8 cellular contexts compared by ENCODE assay signal in the genomic region with DNA sequence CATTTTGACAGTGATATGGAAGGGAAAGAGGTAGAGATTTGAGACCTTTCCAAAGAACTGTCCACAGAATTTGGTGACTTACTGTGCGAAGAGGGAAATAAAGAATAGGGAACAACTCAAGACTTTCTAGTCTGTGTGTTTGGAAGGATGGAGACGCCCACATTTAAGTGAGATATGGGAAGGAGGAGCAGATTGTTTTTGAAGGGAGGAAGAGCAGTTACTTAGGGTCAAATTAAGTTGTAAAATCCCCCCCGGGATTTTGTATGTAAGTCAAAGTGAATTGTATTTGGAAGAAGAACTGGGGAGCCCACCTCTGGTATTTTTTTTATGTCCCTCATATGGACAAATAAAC. TPM values are rescaled to one million over a fixed set of nuclear protein-coding genes. Genes with fewer than 3 reads are reported as not detected.
DNase-seq lines count a peak whose midpoint lies in the region; ATAC-seq, FAIRE-seq and TF ChIP-seq lines count a peak whose summit lies in the region.

No MANE protein-coding gene starts in this region.

- TF ChIP-seq EP300 in H1 (IDR thresholded peaks at IDR 0.05; ENCODE audit: borderline replicate concordance in 1 of 2, low read depth in 2 of 2, low read length in 2 of 2), result no peak

- no peak overlapping the region for H3K4ac ChIP-seq in H1 (replicated peaks; ENCODE audit: insufficient read length, low read depth, low read length)

- H3F3A ChIP-seq in Loucy (ENCODE audit: low read depth), result no peaks in the 10 kb centered on the region

- H2BK20ac ChIP-seq in H1 (ENCODE audit: low read length), result no peak overlapping the region

- peaks cover 15% of the 10 kb centered on the region for H3K36me3 Mint-ChIP-seq in effector memory CD8-positive, alpha-beta T cell (ENCODE audit: insufficient read depth)

- no peak overlapping the region for H3K4me3 Mint-ChIP-seq in effector memory CD8-positive, alpha-beta T cell

- no peak for TF ChIP-seq POLR2A in H1 (IDR thresholded peaks at IDR 0.05; ENCODE audit: control extremely low read depth in 1 of 2, low read depth in 2 of 2, low read length in 2 of 2)

- no peak for TF ChIP-seq CTCF in BE2C (IDR thresholded peaks at IDR 0.05; ENCODE audit: low read depth, low read length)
- no peak for TF ChIP-seq CTCF in Loucy (conservative IDR thresholded peaks at IDR 0.05; ENCODE audit: low read length)
- no peak for TF ChIP-seq CTCF in H1 (IDR thresholded peaks at IDR 0.05; ENCODE audit: control extremely low read depth in 1 of 3, insufficient read depth in 1 of 3, low read depth in 1 of 3, low read length in 3 of 3)
- TF ChIP-seq CTCF in neutrophil (IDR thresholded peaks at IDR 0.05), result no peak

- H2BK5ac ChIP-seq in H1 (ENCODE audit: low read depth, low read length), result no peak overlapping the region

- no peak overlapping the region for H3K56ac ChIP-seq in H1 (replicated peaks; ENCODE audit: insufficient read length, low read depth, low read length)

- H3K27me3 ChIP-seq in BE2C, result no peaks in the 10 kb centered on the region
- no peaks in the 10 kb centered on the region for H3K27me3 ChIP-seq in Loucy (ENCODE audit: insufficient read depth, low read length, poor library complexity, severe bottlenecking)
- H3K27me3 ChIP-seq in H1 (replicated peaks in 1 of 4; ENCODE audit: control insufficient read depth in 3 of 4, extremely low read depth in 1 of 4, insufficient read depth in 3 of 4, low read length in 3 of 4), result no peaks in the 10 kb centered on the region
- no peaks in the 10 kb centered on the region for H3K27me3 ChIP-seq in neutrophil

- TF ChIP-seq RAD21 in H1 (IDR thresholded peaks at IDR 0.05 in 1 of 2, conservative IDR thresholded peaks at IDR 0.05 in 1 of 2; ENCODE audit: low read depth in 2 of 2, low read length in 2 of 2), result no peak

- H3K79me1 ChIP-seq in H1 (ENCODE audit: low read depth, low read length), result peaks cover 1% of the 10 kb centered on the region; the same call in 1 of the 2 replicates

- no peaks in the 10 kb centered on the region for H3K9me2 ChIP-seq in Loucy (replicated peaks; ENCODE audit: low read depth, low read length)

- H3K9me3 ChIP-seq in BE2C (no peaks in the 10 kb centered on the region), Loucy (ENCODE audit: insufficient read depth, low read depth, low read length) (no peaks in the 10 kb centered on the region), H1 (ENCODE audit: insufficient read depth in 2 of 2, low read depth in 1 of 2, low read length in 1 of 2) (no peaks in the 10 kb centered on the region), neutrophil (no peaks in the 10 kb centered on the region)

- H3K4me2 ChIP-seq in Loucy (ENCODE audit: low read depth, low read length, poor library complexity, severe bottlenecking), result peak overlapping the region; percentile 98
- H3K4me2 ChIP-seq in H1 (ENCODE audit: insufficient read depth in 1 of 2, low read depth in 2 of 2, low read length in 2 of 2), result peak overlapping the region; percentile 89 to 91

- no peak overlapping the region for H4K5ac ChIP-seq in H1 (ENCODE audit: insufficient read length, low read depth, low read length)

- H2AK5ac ChIP-seq in H1 (ENCODE audit: low read depth, low read length), result no peak overlapping the region

- H3K23ac ChIP-seq in H1 (ENCODE audit: insufficient read length), result no peak overlapping the region

- H3K27me3 Mint-ChIP-seq in effector memory CD8-positive, alpha-beta T cell, result no peaks in the 10 kb centered on the region

- no peak overlapping the region for H3K27ac Mint-ChIP-seq in effector memory CD8-positive, alpha-beta T cell

- H3K9me3 Mint-ChIP-seq in effector memory CD8-positive, alpha-beta T cell, result no peaks in the 10 kb centered on the region

- peak overlapping the region; percentile 91 for H3K9ac ChIP-seq in Loucy (ENCODE audit: low read depth, low read length, poor library complexity, severe bottlenecking)
- peak overlapping the region in 2 of 4 experiments; percentile 19 to 44; a peak in 3 of 7 replicates for H3K9ac ChIP-seq in H1 (replicated peaks in 1 of 4; ENCODE audit: extremely low read depth in 1 of 4, low read depth in 3 of 4, low read length in 3 of 4)

- ATAC-seq in effector memory CD8-positive, alpha-beta T cell (replicated peaks), result no peak
- ATAC-seq in HG03439 (IDR thresholded peaks at IDR 0.05; ENCODE audit: unreplicated experiment), result no peak
- ATAC-seq in GM19463 (IDR thresholded peaks at IDR 0.05; ENCODE audit: unreplicated experiment), result no peak

- peaks cover 16 to 29% of the 10 kb centered on the region in 2 donors for H3K4me1 Mint-ChIP-seq in effector memory CD8-positive, alpha-beta T cell (ENCODE audit: low read depth in 2 of 2)

- H2AFZ ChIP-seq in Loucy (ENCODE audit: low read length), result no peak overlapping the region
- H2AFZ ChIP-seq in H1 (ENCODE audit: low read length), result no peak overlapping the region

- H2BK12ac ChIP-seq in H1 (ENCODE audit: low read depth, low read length), result no peak overlapping the region

- POLR2A ChIA-PET in H1 (lab: Charles Lee; ENCODE audit: partially characterized antibody), result interaction anchor here (1.4 kb wide), 2 partner anchors 12 to 18 kb away, joined by 4 to 5 read pairs; no protein-coding TSS in a partner anchor

- H3K4me3 ChIP-seq in BE2C (ENCODE audit: low read depth, low read length) (peak overlapping the region; percentile 95), Loucy (ENCODE audit: low read length, poor library complexity, severe bottlenecking) (peak overlapping the region; percentile 94), H1 (ENCODE audit: extremely low read depth in 1 of 4, insufficient read depth in 2 of 4, low read depth in 3 of 4, low read length in 4 of 4) (peak overlapping the region; percentile 91 to 97 (median 94); a peak in 7 of 8 replicates), neutrophil (ENCODE audit: low read depth in 1 of 2, low read length in 1 of 2) (peak overlapping the region; percentile 90 to 98)

- no peak for FAIRE-seq in H1 (lab: Jason Lieb, UNC)

- CTCF ChIA-PET in H1 (lab: Charles Lee; ENCODE audit: partially characterized antibody), result interaction anchor here (1.1 kb wide), 1 partner anchor 92 kb away, joined by 3 read pairs; no protein-coding TSS in a partner anchor

- H3K79me2 ChIP-seq in Loucy (ENCODE audit: insufficient read depth, low read length) (peaks cover 87% of the 10 kb centered on the region), H1 (ENCODE audit: control insufficient read depth in 1 of 2, insufficient read depth in 2 of 2, low read length in 2 of 2) (peaks cover 16 to 86% of the 10 kb centered on the region in 2 experiments)

- no peak overlapping the region for H4K8ac ChIP-seq in H1 (ENCODE audit: extremely low read depth, insufficient read depth, low read length)

- no peak overlapping the region for H3K14ac ChIP-seq in H1 (ENCODE audit: insufficient read length)

- peaks cover 13% of the 10 kb centered on the region for H3K23me2 ChIP-seq in H1 (ENCODE audit: low read depth, low read length)

- H3K27ac ChIP-seq in H1 (ENCODE audit: low read depth, low read length) (no peak overlapping the region), neutrophil (peak overlapping the region; percentile 96)

- H4K20me1 ChIP-seq in Loucy (ENCODE audit: insufficient read depth, low read length, poor library complexity, severe bottlenecking) (peaks cover 59% of the 10 kb centered on the region), H1 (replicated peaks in 1 of 2; ENCODE audit: control insufficient read depth in 1 of 2, insufficient read depth in 2 of 2, low read length in 2 of 2) (peaks cover 0 to 7% of the 10 kb centered on the region in 2 experiments)

- DNase-seq in BE2C (no peak), H1 (ENCODE audit: low read depth in 1 of 2, low spot score in 2 of 2) (no peak), DMS53 treated with DMSO at 0.1 percent for 48 hours (lab: John Stamatoyannopoulos, UW; ENCODE audit: unreplicated experiment) (no peak)
- no peak for DNase-seq in effector memory CD8-positive, alpha-beta T cell

- WGBS in H1 (ENCODE audit: extremely low coverage in 1 of 2, insufficient coverage in 1 of 2, insufficient read length in 1 of 2, insufficient replicate concordance in 2 of 2, low coverage in 1 of 2, low lambda C conversion rate in 2 of 2, missing lambda C conversion rate in 1 of 2), 2 experiments, result 82% methylated on average over 3 of the region's 3 CpGs; no CpG with 5 or more reads in 1 of the 2 experiments

- peaks cover 21% of the 10 kb centered on the region for H3K36me3 ChIP-seq in BE2C
- H3K36me3 ChIP-seq in Loucy (ENCODE audit: insufficient read depth, low read length), result peaks cover 7% of the 10 kb centered on the region
- H3K36me3 ChIP-seq in H1 (ENCODE audit: control insufficient read depth in 2 of 4, insufficient read depth in 4 of 4, low read length in 3 of 4), result peaks cover 0 to 17% (median 4%) of the 10 kb centered on the region in 4 experiments; a peak in 5 of 8 replicates
- peaks cover 6% of the 10 kb centered on the region for H3K36me3 ChIP-seq in neutrophil

- H2BK120ac ChIP-seq in H1 (replicated peaks; ENCODE audit: low read depth, low read length), result no peak overlapping the region

- H3K4me1 ChIP-seq in BE2C (no peaks in the 10 kb centered on the region), Loucy (ENCODE audit: insufficient read depth, low read length, poor library complexity, severe bottlenecking) (peaks cover 65% of the 10 kb centered on the region), H1 (replicated peaks in 1 of 4; ENCODE audit: control insufficient read depth in 3 of 4, insufficient read depth in 4 of 4, low read length in 3 of 4) (0 out of 7 replicates have a peak, but pooled peaks cover 0 to 3% (median 1%) of the 10 kb centered on the region in 4 experiments), neutrophil (ENCODE audit: control insufficient read depth in 1 of 2, insufficient read depth in 1 of 2, low read depth in 1 of 2, low read length in 1 of 2) (peaks cover 34 to 41% of the 10 kb centered on the region in 2 experiments)

- no peak overlapping the region for H2BK15ac ChIP-seq in H1 (ENCODE audit: low read length)

- H4K91ac ChIP-seq in H1 (replicated peaks; ENCODE audit: insufficient read length, low read length), result no peak overlapping the region

- no peak overlapping the region for H3K18ac ChIP-seq in H1 (ENCODE audit: extremely low read depth, low read length)

TF ChIP-seq in H1, 55 proteins besides CTCF, POLR2A, EP300 and RAD21 (continues in another document):
- TF ChIP-seq HDAC2 (IDR thresholded peaks at IDR 0.05; ENCODE audit: borderline replicate concordance in 1 of 2, low read depth in 2 of 2, low read length in 2 of 2), result no peak
- TF ChIP-seq YY1 (IDR thresholded peaks at IDR 0.05; ENCODE audit: low read depth, low read length), result no peak
- TF ChIP-seq GTF2F1 (IDR thresholded peaks at IDR 0.05; ENCODE audit: borderline replicate concordance, low read depth, low read length), result no peak

RNA-seq across cellular contexts. Expression of gene USPL1, which starts 1.2 kb away (rescaled TPM):
- polyA plus RNA-seq in BE2C (2012; ENCODE audit: insufficient read depth, insufficient read length, low read depth), result 65.9 TPM
- 17.1 and 18.4 TPM in 2 replicates for total RNA-seq in H1 (2021; fragmentation: NEBNext Ultra II Directional; extraction: Animal tissue kit (Norgen Biotek cat#: 25700))
- 3.8 and 6.3 TPM in 2 replicates for polyA plus RNA-seq in H1 (2011; rRNA removed)
- polyA plus RNA-seq in H1 (2011; cell fraction: cytosol; rRNA removed), result 8.7 TPM
- polyA plus RNA-seq in H1 (2011; cell fraction: nucleus; rRNA removed), result 7.2 TPM
- 7.7 to 13.1 TPM (median 9.5 TPM) in 4 replicates for polyA plus RNA-seq in H1 (2012, experiment 1 of 2)
- 0.96 TPM for polyA plus RNA-seq in H1 (2012, experiment 2 of 2)
- polyA plus RNA-seq in H1 (2013, experiment 1 of 2), result 10.8 TPM
- 11.3 TPM for polyA plus RNA-seq in H1 (2013, experiment 2 of 2)
- 9.0 and 12.9 TPM in 2 replicates for polyA minus RNA-seq in H1 (2011; rRNA and poly(A)+ RNA removed)
- 8.4 TPM for polyA minus RNA-seq in H1 (2011; cell fraction: cytosol; rRNA and poly(A)+ RNA removed)
- polyA minus RNA-seq in H1 (2011; cell fraction: nucleus; rRNA and poly(A)+ RNA removed), result 20.0 TPM
